Comparison of ENCODE assay signal across 8 cellular contexts in genomic region chr6:143027058-143027457, GRCh38. TPM values are rescaled to one million over a fixed set of nuclear protein-coding genes. Genes with fewer than 3 reads are reported as not detected.
DNase-seq lines count a peak whose midpoint lies in the region; FAIRE-seq and TF ChIP-seq lines count a peak whose summit lies in the region.

No MANE protein-coding gene starts in this region.

- H3K36me3 ChIP-seq in SU-DHL-6 (ENCODE audit: low read length) (no peaks in the 10 kb centered on the region), kidney (ENCODE audit: control insufficient read depth in 1 of 2, insufficient read depth in 2 of 2, low read length in 2 of 2) (no peaks in the 10 kb centered on the region)

- FAIRE-seq in kidney (lab: Jason Lieb, UNC) = no peak

- H2AFZ ChIP-seq in SU-DHL-6 (ENCODE audit: low read depth, low read length, severe bottlenecking) = no peak overlapping the region

- H3K4me3 ChIP-seq in SU-DHL-6 (ENCODE audit: insufficient read depth, low read length, poor library complexity, severe bottlenecking) (no peak overlapping the region), astrocyte of the cerebellum (ENCODE audit: low read depth, low read length) (no peak overlapping the region), kidney (ENCODE audit: low read length in 2 of 2) (no peak overlapping the region)

- no peaks in the 10 kb centered on the region for H3K79me2 ChIP-seq in SU-DHL-6 (ENCODE audit: insufficient read depth, low read length)

- no peaks in the 10 kb centered on the region for H3K27me3 ChIP-seq in SU-DHL-6 (ENCODE audit: low read length)

- H3K4me2 ChIP-seq in SU-DHL-6 (ENCODE audit: low read depth, low read length, poor library complexity, severe bottlenecking) = no peak overlapping the region

- no peaks in the 10 kb centered on the region for H3K9me3 ChIP-seq in SU-DHL-6 (ENCODE audit: insufficient read depth, low read length)
- H3K9me3 ChIP-seq in kidney (ENCODE audit: control insufficient read depth in 1 of 2, low read length in 2 of 2) = no peaks in the 10 kb centered on the region

- in situ Hi-C loops in astrocyte of the cerebellum (cut with HindIII; ENCODE audit: low sequenced_read_pairs) = no loop called here
- in situ Hi-C loops in G401 (cut with HindIII; ENCODE audit: low sequenced_read_pairs) = no loop called here

- intact Hi-C loops in kidney (cut with DNase I) = loop anchor here (5.0 kb wide), 1 partner anchor 335 kb away; no protein-coding TSS in a partner anchor

- H4K20me1 ChIP-seq in SU-DHL-6 (ENCODE audit: low read depth, low read length) = no peaks in the 10 kb centered on the region

- no peaks in the 10 kb centered on the region for H3F3A ChIP-seq in SU-DHL-6 (ENCODE audit: insufficient read depth)

- TF ChIP-seq CTCF in SU-DHL-6 (IDR thresholded peaks at IDR 0.05; ENCODE audit: insufficient read depth, low read length, poor library complexity, severe bottlenecking) (peak; percentile 76), astrocyte of the cerebellum (IDR thresholded peaks at IDR 0.05; ENCODE audit: low read depth, low read length, missing control alignments) (peak; percentile 51), kidney (IDR thresholded peaks at IDR 0.05; ENCODE audit: borderline replicate concordance, extremely low read depth, insufficient read depth) (peak; percentile 69)

- H3K27ac ChIP-seq in SU-DHL-6 (ENCODE audit: low read depth, low read length) = no peak overlapping the region
- H3K27ac ChIP-seq in kidney (ENCODE audit: low read depth in 2 of 2, low read length in 2 of 2) = no peak overlapping the region

- H3K9ac ChIP-seq in SU-DHL-6 (ENCODE audit: low read length) = no peak overlapping the region
- no peak overlapping the region for H3K9ac ChIP-seq in kidney (ENCODE audit: low read length in 2 of 2)

- H3K4me1 ChIP-seq in kidney (ENCODE audit: control insufficient read depth in 1 of 2, insufficient read depth in 1 of 2, low read depth in 1 of 2, low read length in 2 of 2) = no peaks in the 10 kb centered on the region

- DNase-seq in NCI-H510A treated with DMSO at 0.1 percent for 48 hours (lab: John Stamatoyannopoulos, UW) (peak; percentile 0), NCI-H510A (lab: John Stamatoyannopoulos, UW) (no peak), astrocyte of the cerebellum (ENCODE audit: low read depth) (no peak), kidney (no peak), epidermal melanocyte (ENCODE audit: insufficient read length, low spot score) (no peak), G401 (ENCODE audit: low spot score) (no peak)
- peak; percentile 35 to 50 for DNase-seq in stimulated activated CD4-positive, alpha-beta T cell treated with anti-CD3 and anti-CD28 coated beads, Interleukin-4, amount 100 ng/mL, for 4 hours

- no peaks in the 10 kb centered on the region for H3K9me2 ChIP-seq in SU-DHL-6 (replicated peaks; ENCODE audit: insufficient read depth, low read length)

RNA-seq across cellular contexts. Expression of gene AIG1, which starts 33.6 kb away (rescaled TPM):
- 57.3 TPM for total RNA-seq in kidney
- polyA plus RNA-seq in kidney (ENCODE audit: insufficient read depth, low read depth, low replicate concordance) = 146 TPM
- 28.9 and 49.7 TPM in 2 replicates for total RNA-seq in G401 (2014; rRNA removed; shearing (Covaris generic))

Comparison
In these comparisons a context has a peak if more than half of its experiments do, and no peak if none do; other contexts are left out.
1. DNase-seq: peak in NCI-H510A treated with DMSO at 0.1 percent for 48 hours (single experiment) and stimulated activated CD4-positive, alpha-beta T cell treated with anti-CD3 and anti-CD28 coated beads, Interleukin-4, amount 100 ng/mL, for 4 hours (2 of 2); none in NCI-H510A (single experiment), astrocyte of the cerebellum (single experiment), kidney (single experiment), epidermal melanocyte (single experiment) and G401 (single experiment).
2. Peak in every context shown above with its lines, with median percentiles within 50 percentile points of each other: CTCF ChIP-seq.